ENCODE assay signal across 1 cellular context in genomic region chr2:162244559-162245031, GRCh38.
TF ChIP-seq lines count a peak whose summit lies in the region.

No MANE protein-coding gene starts in this region.

TF ChIP-seq in HCT116, 20 proteins besides CTCF, POLR2A, EP300 and RAD21 (continued from another document):
- no peak for TF ChIP-seq ZBTB33 (IDR thresholded peaks at IDR 0.05; ENCODE audit: extremely low read depth, insufficient replicate concordance, low read length)
- TF ChIP-seq MAX (IDR thresholded peaks at IDR 0.05), result no peak
- TF ChIP-seq FOSL1 (IDR thresholded peaks at IDR 0.05; ENCODE audit: low read depth), result peak; percentile 49; the same call in 1 of the 2 replicates
- peak; percentile 57 for TF ChIP-seq CEBPB (IDR thresholded peaks at IDR 0.05; ENCODE audit: low read depth)
- TF ChIP-seq TCF7L2 (IDR thresholded peaks at IDR 0.05; ENCODE audit: borderline replicate concordance, extremely low read depth, insufficient read depth, insufficient read length), result no peak
- no peak for TF ChIP-seq YY1 (IDR thresholded peaks at IDR 0.05; ENCODE audit: extremely low read depth, insufficient replicate concordance, low read depth, low read length)
- 0 out of 2 replicates have a peak, but pooled peaks have one; percentile 31 for TF ChIP-seq SP1 (IDR thresholded peaks at IDR 0.05; ENCODE audit: low read depth)
- TF ChIP-seq EZH2phosphoT487 (IDR thresholded peaks at IDR 0.05; ENCODE audit: borderline replicate concordance), result no peak
- TF ChIP-seq EZH2 (IDR thresholded peaks at IDR 0.05), result no peak
- peak; percentile 56; the same call in 1 of the 2 replicates for TF ChIP-seq CBX3 (IDR thresholded peaks at IDR 0.05; ENCODE audit: low read depth)
- no peak for TF ChIP-seq SIN3A (IDR thresholded peaks at IDR 0.05; ENCODE audit: low read depth)
- no peak for TF ChIP-seq EGR1 (IDR thresholded peaks at IDR 0.05; ENCODE audit: low read depth)
